ENCODE assay signal across 14 cellular contexts in the genomic region with DNA sequence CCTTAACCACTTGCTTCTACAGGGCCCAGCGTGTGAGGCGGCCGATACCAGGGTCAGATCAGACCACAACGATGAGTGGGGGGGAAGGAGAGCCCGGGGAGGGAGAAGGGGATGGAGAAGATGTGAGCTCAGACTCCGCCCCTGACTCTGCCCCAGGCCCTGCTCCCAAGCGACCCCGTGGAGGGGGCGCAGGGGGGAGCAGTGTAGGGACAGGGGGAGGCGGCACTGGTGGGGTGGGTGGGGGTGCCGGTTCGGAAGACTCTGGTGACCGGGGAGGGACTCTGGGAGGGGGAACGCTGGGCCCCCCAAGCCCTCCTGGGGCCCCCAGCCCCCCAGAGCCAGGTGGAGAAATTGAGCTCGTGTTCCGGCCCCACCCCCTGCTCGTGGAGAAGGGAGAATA. TPM values are rescaled to one million over a fixed set of nuclear protein-coding genes. Genes with fewer than 3 reads are reported as not detected.
DNase-seq lines count a peak whose midpoint lies in the region; ATAC-seq and TF ChIP-seq lines count a peak whose summit lies in the region.
"Had no signal": no experiment of that assay in that cellular context is flagged by ENCODE, and none has a peak within 500 bp of the region (broad histone marks: within the 10 kb centered on the region; RNA-seq: fewer than 3 reads in every experiment).

No MANE protein-coding gene starts in this region.

- BruUV-seq in PC-9 (replicated peaks; lab: Mats Ljungman, UMichigan) = no TSS peak

- DNase-seq in SK-N-SH = peak; percentile 11
- DNase-seq in H7 = peak; percentile 51
- peak; percentile 49 for DNase-seq in mesenteric fat pad (ENCODE audit: low spot score)
- no peak for DNase-seq in PC-9
- DNase-seq in NCI-H1694 (lab: John Stamatoyannopoulos, UW) = no peak
- DNase-seq: AML-193; Calu3; CD4-positive, CD25-positive, alpha-beta regulatory T cell; DMS 273 treated with DMSO at 0.1 percent for 48 hours had no signal

- 89% methylated on average over 14 of the region's 17 CpGs for WGBS in SK-N-SH (ENCODE audit: low lambda C conversion rate)

- no peak for TF ChIP-seq EP300 in SK-N-SH (IDR thresholded peaks at IDR 0.05; ENCODE audit: borderline replicate concordance in 1 of 2, low read depth in 1 of 2, low read length in 1 of 2)

- H3K4me3 ChIP-seq in SK-N-SH (ENCODE audit: low read depth in 2 of 2, low read length in 1 of 2) (no peak overlapping the region), H7 (ENCODE audit: insufficient read depth, low read depth, low read length) (no peak overlapping the region), PC-9 (no peak overlapping the region)
- H3K4me3 ChIP-seq: BLaER1, K562 had no signal

- no peak overlapping the region for H2AFZ ChIP-seq in SK-N-SH (ENCODE audit: low read depth)
- no peak overlapping the region for H2AFZ ChIP-seq in PC-9

- H4K20me1 ChIP-seq in SK-N-SH (ENCODE audit: insufficient read depth) (no peaks in the 10 kb centered on the region), PC-9 (ENCODE audit: insufficient read depth) (no peaks in the 10 kb centered on the region)

- H3K36me3 ChIP-seq in SK-N-SH (replicated peaks in 1 of 2; ENCODE audit: control insufficient read depth in 1 of 2, insufficient read depth in 2 of 2, low read length in 1 of 2) (peaks cover 10 to 19% of the 10 kb centered on the region in 2 experiments), H7 (replicated peaks; ENCODE audit: control insufficient read depth, insufficient read depth, low read length) (peaks cover 5% of the 10 kb centered on the region), PC-9 (ENCODE audit: low read depth) (0 out of 2 replicates have a peak, but pooled peaks cover 8% of the 10 kb centered on the region)

- no peaks in the 10 kb centered on the region for H3K9me3 ChIP-seq in SK-N-SH
- H3K9me3 ChIP-seq in PC-9 (ENCODE audit: insufficient read depth, low read depth) = no peaks in the 10 kb centered on the region
- H3K9me3 ChIP-seq: BLaER1 had no signal

- H3K4me2 ChIP-seq in SK-N-SH (no peak overlapping the region), PC-9 (no peak overlapping the region)
- H3K4me2 ChIP-seq: BLaER1 had no signal

- H3K27ac ChIP-seq in SK-N-SH (ENCODE audit: low read depth in 2 of 2, low read length in 1 of 2) = no peak overlapping the region
- no peak overlapping the region for H3K27ac ChIP-seq in PC-9
- H3K27ac ChIP-seq: 22Rv1, BLaER1 had no signal

- peaks cover 9 to 33% of the 10 kb centered on the region in 2 experiments; a peak in 3 of 4 replicates for H3K4me1 ChIP-seq in SK-N-SH (ENCODE audit: control insufficient read depth in 1 of 2, insufficient read depth in 2 of 2, low read depth in 1 of 2, low read length in 1 of 2)
- H3K4me1 ChIP-seq in PC-9 (replicated peaks; ENCODE audit: insufficient read depth) = peaks cover 11% of the 10 kb centered on the region

- ATAC-seq in SK-N-SH treated with all-trans-retinoic acid at 6 μM for 48 hours (no peak), GM18868 (IDR thresholded peaks at IDR 0.05; ENCODE audit: unreplicated experiment) (no peak)

- no peak for TF ChIP-seq RAD21 in SK-N-SH (IDR thresholded peaks at IDR 0.05; ENCODE audit: low read length)

- CTCF ChIA-PET in SK-N-SH (lab: Yijun Ruan, JAX) = interaction anchor here (2.7 to 3.5 kb wide), 2 partner anchors 38 to 50 kb away, joined by 9 to 14 read pairs; no protein-coding TSS in a partner anchor
- CTCF ChIA-PET in PC-9 (lab: Charles Lee) = no interaction called here

- H3F3A ChIP-seq in SK-N-SH (replicated peaks; ENCODE audit: insufficient read depth) (peaks cover 9% of the 10 kb centered on the region), PC-9 (ENCODE audit: insufficient read depth, low read depth) (peaks cover 21% of the 10 kb centered on the region; the same call in 1 of the 2 replicates)

- POLR2A ChIA-PET in SK-N-SH (lab: Yijun Ruan, JAX) (interaction anchor here (0.6 kb wide), 1 partner anchor 43 kb away, joined by 3 read pairs; no protein-coding TSS in a partner anchor), PC-9 (lab: Charles Lee; ENCODE audit: unreplicated experiment) (no interaction called here)

- H3K9me2 ChIP-seq in SK-N-SH = no peaks in the 10 kb centered on the region
- no peaks in the 10 kb centered on the region for H3K9me2 ChIP-seq in PC-9 (ENCODE audit: insufficient read depth)

- H3K9ac ChIP-seq in SK-N-SH = no peak overlapping the region
- H3K9ac ChIP-seq: BLaER1 had no signal

- H3K79me2 ChIP-seq in SK-N-SH (ENCODE audit: insufficient read depth) = peaks cover 14% of the 10 kb centered on the region; the same call in 1 of the 2 replicates
- H3K79me2 ChIP-seq in PC-9 (ENCODE audit: low read depth) = no peaks in the 10 kb centered on the region

- H3K27me3 ChIP-seq in SK-N-SH (ENCODE audit: insufficient read depth) (no peaks in the 10 kb centered on the region), H7 (ENCODE audit: control insufficient read depth, insufficient read depth, low read length) (peaks cover 77% of the 10 kb centered on the region), PC-9 (ENCODE audit: insufficient read depth, low read depth) (0 out of 2 replicates have a peak, but pooled peaks cover 7% of the 10 kb centered on the region)

- TF ChIP-seq CTCF in SK-N-SH (IDR thresholded peaks at IDR 0.05) (no peak), PC-9 (conservative IDR thresholded peaks at IDR 0.05) (no peak)

- intact Hi-C loops in PC-9 (cut with micrococcal nuclease; ENCODE audit: unreplicated experiment) = no loop called here

TF ChIP-seq in SK-N-SH, 30 proteins besides CTCF, POLR2A, EP300 and RAD21:
- no peak for TF ChIP-seq RXRA (IDR thresholded peaks at IDR 0.05; ENCODE audit: borderline replicate concordance, low read depth)

TF ChIP-seq in SK-N-SH treated with all-trans-retinoic acid at 6 μM for 48 hours, 23 proteins besides CTCF, POLR2A, EP300 and RAD21:
- no peak for TF ChIP-seq ZC3H10 (CRISPR knock-in tag; IDR thresholded peaks at IDR 0.05)
- no peak for TF ChIP-seq PPARA (CRISPR knock-in tag; IDR thresholded peaks at IDR 0.05; ENCODE audit: borderline replicate concordance)
- no peak for TF ChIP-seq ISL1 (CRISPR knock-in tag; IDR thresholded peaks at IDR 0.05)
- TF ChIP-seq ESRRG (CRISPR knock-in tag; IDR thresholded peaks at IDR 0.05) = no peak
- no peak for TF ChIP-seq CSDC2 (CRISPR knock-in tag; IDR thresholded peaks at IDR 0.05)
- no peak for TF ChIP-seq SNAI2 (CRISPR knock-in tag; IDR thresholded peaks at IDR 0.05)
- no peak for TF ChIP-seq ZFP30 (CRISPR knock-in tag; IDR thresholded peaks at IDR 0.05)
- no peak for TF ChIP-seq RARB (CRISPR knock-in tag; IDR thresholded peaks at IDR 0.05)
- no peak for TF ChIP-seq ZNF70 (CRISPR knock-in tag; IDR thresholded peaks at IDR 0.05)

RNA-seq across cellular contexts. Expression of a gene that starts 2.8 kb away (rescaled TPM):
- 55.1 and 61.3 TPM in 2 replicates for polyA plus RNA-seq in SK-N-SH (2012; rRNA removed)
- 30.4 and 40.3 TPM in 2 replicates for polyA plus RNA-seq in SK-N-SH (2012; cell fraction: cytosol; rRNA removed)
- polyA plus RNA-seq in SK-N-SH (2012; cell fraction: nucleus; rRNA removed) = 158 and 191 TPM in 2 replicates
- 18.5 and 19.7 TPM in 2 replicates for total RNA-seq in H7 (2014; rRNA removed; shearing (Covaris generic))
- 32.6 TPM for total RNA-seq in mesenteric fat pad
- total RNA-seq in PC-9 (2021) = 18.9 and 19.2 TPM in 2 replicates

RNA-seq across cellular contexts. Expression of a gene that starts 6.7 kb away (rescaled TPM):
- polyA plus RNA-seq in SK-N-SH (2012; rRNA removed) = 33.5 and 37.5 TPM in 2 replicates
- polyA plus RNA-seq in SK-N-SH (2012; cell fraction: cytosol; rRNA removed) = 21.5 and 28.7 TPM in 2 replicates
- 51.3 and 79.0 TPM in 2 replicates for polyA plus RNA-seq in SK-N-SH (2012; cell fraction: nucleus; rRNA removed)
- 14.7 and 16.0 TPM in 2 replicates for total RNA-seq in H7 (2014; rRNA removed; shearing (Covaris generic))
- total RNA-seq in mesenteric fat pad (5.3 TPM), PC-9 (2021) (16.4 and 25.4 TPM in 2 replicates)

RNA-seq across cellular contexts. Expression of a gene that starts 10.5 kb away (rescaled TPM):
- polyA plus RNA-seq in SK-N-SH (2012; rRNA removed) = 129 and 138 TPM in 2 replicates
- 125 and 141 TPM in 2 replicates for polyA plus RNA-seq in SK-N-SH (2012; cell fraction: cytosol; rRNA removed)
- 115 and 121 TPM in 2 replicates for polyA plus RNA-seq in SK-N-SH (2012; cell fraction: nucleus; rRNA removed)
- 96.3 and 115 TPM in 2 replicates for total RNA-seq in H7 (2014; rRNA removed; shearing (Covaris generic))
- total RNA-seq in mesenteric fat pad (109 TPM), PC-9 (2021) (96.4 and 110 TPM in 2 replicates)

RNA-seq across cellular contexts. Expression of a gene that starts 10.7 kb away (rescaled TPM):
- 45.8 and 61.0 TPM in 2 replicates for polyA plus RNA-seq in SK-N-SH (2012; rRNA removed)
- 17.8 and 27.5 TPM in 2 replicates for polyA plus RNA-seq in SK-N-SH (2012; cell fraction: cytosol; rRNA removed)
- 154 and 237 TPM in 2 replicates for polyA plus RNA-seq in SK-N-SH (2012; cell fraction: nucleus; rRNA removed)
- total RNA-seq in H7 (2014; rRNA removed; shearing (Covaris generic)) = 16.7 and 18.1 TPM in 2 replicates
- total RNA-seq in mesenteric fat pad (35.8 TPM), PC-9 (2021) (49.8 and 51.5 TPM in 2 replicates)

RNA-seq across cellular contexts. Expression of a gene that starts 18.9 kb away (rescaled TPM):
- polyA plus RNA-seq in SK-N-SH (2012; rRNA removed) = 0.99 and 1.1 TPM in 2 replicates
- polyA plus RNA-seq in SK-N-SH (2012; cell fraction: cytosol; rRNA removed) = 0.17 and 0.30 TPM in 2 replicates
- 11.9 TPM in 2 replicates for polyA plus RNA-seq in SK-N-SH (2012; cell fraction: nucleus; rRNA removed)
- total RNA-seq in H7 (2014; rRNA removed; shearing (Covaris generic)) = 0.48 and 0.67 TPM in 2 replicates
- 0.67 TPM for total RNA-seq in mesenteric fat pad
- total RNA-seq in PC-9 (2021) = 2.2 and 3.4 TPM in 2 replicates

Comparison
In these comparisons a context has a peak if more than half of its experiments do, and no peak if none do; other contexts are left out.
1. DNase-seq: peak in SK-N-SH (single experiment), H7 (single experiment) and mesenteric fat pad (single experiment); none in PC-9 (0 of 2) and NCI-H1694 (single experiment).